Comparison of ENCODE assay signal across 8 cellular contexts in the genomic region with DNA sequence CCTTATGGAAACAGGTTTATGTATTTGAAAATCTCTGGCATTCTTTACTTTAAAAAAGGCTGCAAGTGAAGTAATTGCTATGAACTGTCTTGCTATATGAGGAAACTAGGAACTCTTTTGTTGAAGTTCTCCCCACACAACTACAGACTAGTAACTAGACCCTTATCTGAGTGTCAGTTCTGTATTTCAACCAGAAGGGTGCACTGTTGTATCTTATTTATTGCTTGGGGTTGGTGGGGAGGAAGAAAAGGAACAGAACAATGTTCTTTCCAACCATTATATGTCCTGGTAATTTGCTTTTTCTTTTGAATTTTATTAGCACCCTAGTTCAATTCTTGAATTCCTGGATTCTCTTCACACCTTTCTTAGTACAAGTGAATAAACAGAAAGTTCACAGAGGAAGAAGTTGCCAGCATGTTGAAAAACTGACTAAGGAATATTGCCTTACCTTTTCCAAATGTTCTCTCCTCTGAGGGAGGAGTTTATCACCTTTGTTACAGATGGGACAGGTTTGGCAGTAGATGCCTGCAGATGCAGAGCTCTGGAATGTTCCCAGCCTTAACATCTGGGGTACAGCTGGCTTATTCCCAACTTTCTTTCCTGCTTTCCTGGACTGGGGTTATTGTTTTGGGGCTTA.
DNase-seq lines count a peak whose midpoint lies in the region; ATAC-seq and TF ChIP-seq lines count a peak whose summit lies in the region.

No MANE protein-coding gene starts in this region.

- H3K79me2 ChIP-seq in mammary epithelial cell (ENCODE audit: insufficient read depth, low read length), result no peaks in the 10 kb centered on the region

- H3K27ac ChIP-seq in mammary epithelial cell (ENCODE audit: insufficient read depth, low read depth, low read length) (peak overlapping the region; percentile 40), tibial nerve (no peak overlapping the region)

- CTCF ChIA-PET in mammary epithelial cell (lab: Charles Lee; ENCODE audit: low non-redundant PET), result interaction anchor here (0.7 kb wide), 1 partner anchor 646 kb away, joined by 3 read pairs; no protein-coding TSS in a partner anchor

- no peaks in the 10 kb centered on the region for H4K20me1 ChIP-seq in mammary epithelial cell (ENCODE audit: insufficient read depth, low read length)

- TF ChIP-seq POLR2A in tibial nerve (IDR thresholded peaks at IDR 0.05), result no peak

- H3K9me3 ChIP-seq in mammary epithelial cell (replicated peaks; ENCODE audit: insufficient read depth, low read length) (no peaks in the 10 kb centered on the region), tibial nerve (no peaks in the 10 kb centered on the region)

- intact Hi-C loops in mammary epithelial cell (cut with micrococcal nuclease), result loop anchor here (1.0 to 5.0 kb wide), 11 partner anchors 75 to 645 kb away; no protein-coding TSS in a partner anchor

- H3K4me1 ChIP-seq in mammary epithelial cell (ENCODE audit: insufficient read depth, low read length) (peaks cover 12% of the 10 kb centered on the region), tibial nerve (no peaks in the 10 kb centered on the region)

- H3K4me2 ChIP-seq in mammary epithelial cell (ENCODE audit: insufficient read depth, low read depth, low read length), result peak overlapping the region; percentile 41

- H3K27me3 ChIP-seq in mammary epithelial cell (ENCODE audit: insufficient read depth, low read length), result no peaks in the 10 kb centered on the region
- no peaks in the 10 kb centered on the region for H3K27me3 ChIP-seq in tibial nerve

- in situ Hi-C loops in mammary epithelial cell (cut with MboI; ENCODE audit: low sequenced_read_pairs in 2 of 2), result loop anchor here (10.0 to 25.0 kb wide), 3 partner anchors 363 to 650 kb away; no protein-coding TSS in a partner anchor

- H3K36me3 ChIP-seq in mammary epithelial cell (ENCODE audit: insufficient read depth, low read length) (no peaks in the 10 kb centered on the region), tibial nerve (no peaks in the 10 kb centered on the region)

- ATAC-seq in GM18519 (IDR thresholded peaks at IDR 0.05; ENCODE audit: low FRiP score, unreplicated experiment), result peak; percentile 73
- peak; percentile 84 for ATAC-seq in HG03159 (IDR thresholded peaks at IDR 0.05; ENCODE audit: unreplicated experiment)
- ATAC-seq in HG03097 (IDR thresholded peaks at IDR 0.05; ENCODE audit: low FRiP score, unreplicated experiment), result no peak

- dilution Hi-C loops in mammary epithelial cell (cut with HindIII; ENCODE audit: low sequenced_read_pairs), result no loop called here

- H3K4me3 ChIP-seq in mammary epithelial cell (replicated peaks in 1 of 3; ENCODE audit: insufficient read depth in 1 of 3, low read depth in 2 of 3, low read length in 3 of 3), result no peak overlapping the region
- no peak overlapping the region for H3K4me3 ChIP-seq in tibial nerve

- peak overlapping the region; percentile 27 for H3K9ac ChIP-seq in mammary epithelial cell (ENCODE audit: insufficient read depth, low read length)

- no peak for TF ChIP-seq EP300 in tibial nerve (IDR thresholded peaks at IDR 0.05)

- TF ChIP-seq CTCF in mammary epithelial cell (conservative IDR thresholded peaks at IDR 0.05 in 1 of 2, IDR thresholded peaks at IDR 0.05 in 1 of 2; ENCODE audit: extremely low read depth in 1 of 2, insufficient read depth in 1 of 2, low read depth in 1 of 2, low read length in 2 of 2) (peak; percentile 68 to 72), tibial nerve (IDR thresholded peaks at IDR 0.05) (peak; percentile 51 to 63 (median 54))

- DNase-seq in CD1c-positive myeloid dendritic cell (ENCODE audit: extremely low spot score) (peak; percentile 66), NCI-H748 (lab: John Stamatoyannopoulos, UW; ENCODE audit: unreplicated experiment) (peak; percentile 37), mammary epithelial cell (peak; percentile 62), kidney tubule cell (ENCODE audit: low spot score) (peak; percentile 60), tibial nerve (ENCODE audit: low spot score in 2 of 2) (peak in 1 of 2 donors; percentile 32)

- peak overlapping the region; percentile 65 for H2AFZ ChIP-seq in mammary epithelial cell (ENCODE audit: low read depth, low read length)

- no TSS peak for BruUV-seq in mammary epithelial cell (replicated peaks; lab: Mats Ljungman, UMichigan)
